8 cellular contexts compared by ENCODE assay signal in genomic region chr19:13850910-13851753, GRCh38. TPM values are rescaled to one million over a fixed set of nuclear protein-coding genes. Genes with fewer than 3 reads are reported as not detected.
A peak's percentile ranks its signal among the peaks of the same experiment; 100 is the strongest.
DNase-seq lines count a peak whose midpoint lies in the region; ATAC-seq and TF ChIP-seq lines count a peak whose summit lies in the region.

No MANE protein-coding gene starts in this region.

- H3K36me3 ChIP-seq in neutrophil (no peaks in the 10 kb centered on the region), aorta (ENCODE audit: control insufficient read depth in 1 of 2, insufficient read depth in 2 of 2, low read length in 1 of 2) (no peaks in the 10 kb centered on the region)

- ATAC-seq in foreskin keratinocyte, result peak; percentile 56
- ATAC-seq in aorta (ENCODE audit: low FRiP score), result peak; percentile 78

- no peaks in the 10 kb centered on the region for H3K27me3 Mint-ChIP-seq in activated naive CD4-positive, alpha-beta T cell treated with anti-CD3 and anti-CD28 coated beads, Interleukin-2, amount 50 U/mL, for 24 hours

- H3K27me3 ChIP-seq in foreskin keratinocyte (no peaks in the 10 kb centered on the region), neutrophil (peaks cover 32% of the 10 kb centered on the region), aorta (ENCODE audit: control insufficient read depth in 1 of 2, insufficient read depth in 2 of 2, low read length in 1 of 2) (no peaks in the 10 kb centered on the region)

- H3K4me3 ChIP-seq in neutrophil (ENCODE audit: low read depth in 1 of 2, low read length in 1 of 2) (peak overlapping the region; percentile 62 to 64), aorta (ENCODE audit: low read length in 2 of 2) (no peak overlapping the region)

- 4 to 5% methylated on average over 25 to 26 of the region's 26 CpGs for WGBS in aorta, 2 donors

- TF ChIP-seq CTCF in foreskin keratinocyte (conservative IDR thresholded peaks at IDR 0.05) (no peak), neutrophil (IDR thresholded peaks at IDR 0.05) (no peak)

- no peaks in the 10 kb centered on the region for H3K36me3 Mint-ChIP-seq in activated naive CD4-positive, alpha-beta T cell treated with anti-CD3 and anti-CD28 coated beads, Interleukin-2, amount 50 U/mL, for 24 hours

- H3K27ac ChIP-seq in foreskin keratinocyte (peak overlapping the region; percentile 100), neutrophil (peak overlapping the region; percentile 80), aorta (ENCODE audit: low read depth in 1 of 2, low read length in 2 of 2) (peak overlapping the region; percentile 97 to 99)

- no peaks in the 10 kb centered on the region for H3K9me3 Mint-ChIP-seq in activated naive CD4-positive, alpha-beta T cell treated with anti-CD3 and anti-CD28 coated beads, Interleukin-2, amount 50 U/mL, for 24 hours

- peaks cover 39% of the 10 kb centered on the region for H3K4me1 Mint-ChIP-seq in activated naive CD4-positive, alpha-beta T cell treated with anti-CD3 and anti-CD28 coated beads, Interleukin-2, amount 50 U/mL, for 24 hours

- H3K27ac Mint-ChIP-seq in activated naive CD4-positive, alpha-beta T cell treated with anti-CD3 and anti-CD28 coated beads, Interleukin-2, amount 50 U/mL, for 24 hours, result peak overlapping the region; percentile 90

- H3K4me3 Mint-ChIP-seq in activated naive CD4-positive, alpha-beta T cell treated with anti-CD3 and anti-CD28 coated beads, Interleukin-2, amount 50 U/mL, for 24 hours, result peak overlapping the region; percentile 72

- DNase-seq in COLO829 (ENCODE audit: low spot score) (peak; percentile 81), OCI-M1 (lab: John Stamatoyannopoulos, UW) (peak; percentile 80), foreskin keratinocyte (peak; percentile 91 to 95), aorta (peak; percentile 94 to 96), DMS114 treated with DMSO at 0.1 percent for 48 hours (lab: John Stamatoyannopoulos, UW; ENCODE audit: unreplicated experiment) (no peak), NCI-H187 (lab: John Stamatoyannopoulos, UW) (no peak)

- H3K9me3 ChIP-seq in neutrophil (no peaks in the 10 kb centered on the region), aorta (ENCODE audit: control insufficient read depth, low read length) (no peaks in the 10 kb centered on the region)

- peaks cover 29% of the 10 kb centered on the region for H3K4me1 ChIP-seq in foreskin keratinocyte
- peaks cover 39 to 50% of the 10 kb centered on the region in 2 experiments for H3K4me1 ChIP-seq in neutrophil (ENCODE audit: control insufficient read depth in 1 of 2, insufficient read depth in 1 of 2, low read depth in 1 of 2, low read length in 1 of 2)
- no peaks in the 10 kb centered on the region for H3K4me1 ChIP-seq in aorta (ENCODE audit: control insufficient read depth in 1 of 2, insufficient read depth in 2 of 2, low read length in 2 of 2)

- intact Hi-C loops in aorta (cut with DNase I), result no loop called here

RNA-seq across cellular contexts. Expression of gene NANOS3, which starts 25.8 kb away (rescaled TPM):
- total RNA-seq in foreskin keratinocyte (0.56 and 1.2 TPM in 2 replicates), aorta (1 to 10 TPM in 1 of 2 donors, not detected in 1; 1.0 TPM)
- polyA plus RNA-seq in foreskin keratinocyte (0.64 and 1.3 TPM in 2 replicates), aorta (1 to 10 TPM in 1 of 2 donors, not detected in 1; 2.5 TPM)

RNA-seq across cellular contexts. Expression of gene BRME1, which starts 54.8 kb away (rescaled TPM):
- total RNA-seq in foreskin keratinocyte (0.68 and 0.78 TPM in 2 replicates), aorta (1 to 10 TPM; 2.0 to 2.3 TPM)
- polyA plus RNA-seq in foreskin keratinocyte (0.33 and 0.58 TPM in 2 replicates), aorta (1 to 10 TPM; 1.8 to 3.1 TPM)

RNA-seq across cellular contexts. Expression of gene CC2D1A, which starts 54.9 kb away (rescaled TPM):
- total RNA-seq in foreskin keratinocyte (28.9 and 29.0 TPM in 2 replicates), aorta (10 to 100 TPM; 26.9 to 37.2 TPM)
- polyA plus RNA-seq in foreskin keratinocyte (25.9 and 27.9 TPM in 2 replicates), aorta (10 to 100 TPM; 22.3 to 67.6 TPM)

RNA-seq across cellular contexts. Expression of gene ZSWIM4, which starts 55.9 kb away (rescaled TPM):
- total RNA-seq in foreskin keratinocyte (4.3 and 5.6 TPM in 2 replicates), aorta (10 to 100 TPM; 11.2 to 12.1 TPM)
- polyA plus RNA-seq in foreskin keratinocyte (2.1 and 3.1 TPM in 2 replicates), aorta (1 to 10 TPM; 2.5 to 3.1 TPM)

Comparison
In these comparisons a context has a peak if more than half of its experiments do, and no peak if none do; other contexts are left out.
1. DNase-seq: peak in COLO829 (single experiment), OCI-M1 (single experiment), foreskin keratinocyte (2 of 2) and aorta (2 of 2); none in DMS114 treated with DMSO at 0.1 percent for 48 hours (single experiment) and NCI-H187 (0 of 2).
2. H3K4me3 ChIP-seq: peak in neutrophil (2 of 2); none in aorta (0 of 2).
3. Peak in every context shown above with its lines, with median percentiles within 50 percentile points of each other: H3K27ac ChIP-seq.